1 cellular context compared by ENCODE assay signal in genomic region chr7:74272305-74273038, GRCh38.
A peak's percentile ranks its signal among the peaks of the same experiment; 100 is the strongest.
TF ChIP-seq lines count a peak whose summit lies in the region.

No MANE protein-coding gene starts in this region.

TF ChIP-seq in K562, 482 proteins besides CTCF, POLR2A, EP300 and RAD21 (continued from another document and continues in another):
- peak; percentile 31; the same call in 1 of the 2 replicates for TF ChIP-seq USF1 (CRISPR knock-in tag; IDR thresholded peaks at IDR 0.05)
- 0 out of 2 replicates have a peak, but pooled peaks have one; percentile 34 for TF ChIP-seq CTBP1 (IDR thresholded peaks at IDR 0.05; ENCODE audit: borderline replicate concordance)
- TF ChIP-seq MLLT1 (IDR thresholded peaks at IDR 0.05), result peak in 1 of 2 experiments; percentile 6; a peak in 1 of 4 replicates
- peak; percentile 75 for TF ChIP-seq ARID1B (IDR thresholded peaks at IDR 0.05)
- TF ChIP-seq ZKSCAN1 (IDR thresholded peaks at IDR 0.05; ENCODE audit: low read depth, low read length), result peak; percentile 50; the same call in 1 of the 2 replicates
- peak; percentile 34; the same call in 1 of the 2 replicates for TF ChIP-seq SUPT5H (IDR thresholded peaks at IDR 0.05)
- peak; percentile 78 for TF ChIP-seq MAX (CRISPR knock-in tag; IDR thresholded peaks at IDR 0.05)
- peak; percentile 74; the same call in 1 of the 2 replicates for TF ChIP-seq ZBTB17 (CRISPR knock-in tag; IDR thresholded peaks at IDR 0.05)
- no peak for TF ChIP-seq MNT (conservative IDR thresholded peaks at IDR 0.05)
- TF ChIP-seq EP400 (IDR thresholded peaks at IDR 0.05), result no peak
- peak; percentile 51; the same call in 1 of the 2 replicates for TF ChIP-seq VEZF1 (CRISPR knock-in tag; IDR thresholded peaks at IDR 0.05)
- TF ChIP-seq EHMT2 (IDR thresholded peaks at IDR 0.05), result peak; percentile 78; the same call in 1 of the 2 replicates
- TF ChIP-seq TBP (optimal IDR thresholded peaks at IDR 0.05; ENCODE audit: low read depth, low read length), result peak; percentile 28
- TF ChIP-seq ZC3H4 (CRISPR knock-in tag; IDR thresholded peaks at IDR 0.05; ENCODE audit: borderline replicate concordance), result no peak
- peak in 1 of 2 experiments; percentile 75; a peak in 1 of 4 replicates for TF ChIP-seq UBTF (IDR thresholded peaks at IDR 0.05; ENCODE audit: borderline replicate concordance in 1 of 2, low read depth in 2 of 2, low read length in 2 of 2)
- TF ChIP-seq ZNF318 (IDR thresholded peaks at IDR 0.05; ENCODE audit: borderline replicate concordance in 1 of 2, low read depth in 1 of 2), result 0 out of 4 replicates have a peak, but pooled peaks of 1 of the 2 experiments have one; percentile 28
- 0 out of 2 replicates have a peak, but pooled peaks have one; percentile 20 for TF ChIP-seq ATF7 (IDR thresholded peaks at IDR 0.05)
- TF ChIP-seq PHB2 (IDR thresholded peaks at IDR 0.05; ENCODE audit: low read depth), result no peak
- 0 out of 4 replicates have a peak, but pooled peaks of 1 of the 2 experiments have one; percentile 12 for TF ChIP-seq NRF1 (conservative IDR thresholded peaks at IDR 0.05 in 1 of 2, IDR thresholded peaks at IDR 0.05 in 1 of 2)
- 0 out of 4 replicates have a peak, but pooled peaks of 1 of the 2 experiments have one; percentile 57 for TF ChIP-seq ARNT (IDR thresholded peaks at IDR 0.05)
- peak; percentile 19; the same call in 1 of the 2 replicates for TF ChIP-seq MTA2 (IDR thresholded peaks at IDR 0.05; ENCODE audit: low read depth)
- no peak for TF ChIP-seq THRA (IDR thresholded peaks at IDR 0.05)
- peak in 1 of 2 experiments; percentile 13; a peak in 1 of 4 replicates for TF ChIP-seq RCOR1 (IDR thresholded peaks at IDR 0.05; ENCODE audit: borderline replicate concordance in 1 of 2, low read depth in 2 of 2, low read length in 2 of 2)
- TF ChIP-seq TARDBP (IDR thresholded peaks at IDR 0.05), result 0 out of 2 replicates have a peak, but pooled peaks have one; percentile 47
- peak; percentile 8 for TF ChIP-seq FOS (IDR thresholded peaks at IDR 0.05; ENCODE audit: extremely low read depth, insufficient read length)
- TF ChIP-seq KDM4B (IDR thresholded peaks at IDR 0.05; ENCODE audit: borderline replicate concordance in 2 of 2, low read depth in 1 of 2), result peak in 1 of 2 experiments; percentile 87; a peak in 1 of 4 replicates
- TF ChIP-seq ZHX1 (conservative IDR thresholded peaks at IDR 0.05; ENCODE audit: low read length), result no peak
